12 cellular contexts compared by ENCODE assay signal in genomic region chr10:74034301-74034700, GRCh38. TPM values are rescaled to one million over a fixed set of nuclear protein-coding genes. Genes with fewer than 3 reads are reported as not detected.
DNase-seq lines count a peak whose midpoint lies in the region; ATAC-seq and TF ChIP-seq lines count a peak whose summit lies in the region.
"Had no signal": no experiment of that assay in that cellular context is flagged by ENCODE, and none has a peak within 500 bp of the region (broad histone marks: within the 10 kb centered on the region; RNA-seq: fewer than 3 reads in every experiment).

No MANE protein-coding gene starts in this region.

- intact Hi-C loops in ascending aorta (cut with DNase I), result loop anchor here (5.0 kb wide), 1 partner anchor 38 kb away; no protein-coding TSS in a partner anchor
- intact Hi-C loops in psoas muscle (cut with DNase I), result no loop called here
- intact Hi-C loops in tibial artery (cut with DNase I; ENCODE audit: low total_unique reads), result no loop called here

- H3K9me3 ChIP-seq in ascending aorta, result no peaks in the 10 kb centered on the region
- H3K9me3 ChIP-seq in psoas muscle, result no peaks in the 10 kb centered on the region
- H3K9me3 ChIP-seq in tibial artery, result no peaks in the 10 kb centered on the region
- H3K9me3 ChIP-seq: suprapubic skin had no signal

- H3K27me3 ChIP-seq in ascending aorta, result no peaks in the 10 kb centered on the region
- H3K27me3 ChIP-seq in psoas muscle (ENCODE audit: insufficient read depth in 3 of 3, low read length in 2 of 3), result no peaks in the 10 kb centered on the region
- H3K27me3 ChIP-seq in tibial artery, result no peaks in the 10 kb centered on the region
- H3K27me3 ChIP-seq: suprapubic skin had no signal

- DNase-seq in GM13976 (ENCODE audit: low spot score) (peak; percentile 36), ascending aorta (ENCODE audit: low spot score in 2 of 2) (no peak), psoas muscle (no peak), putamen (ENCODE audit: low spot score) (no peak), SKM-1 treated with dmso at 0.1 percent for 144 hours (lab: John Stamatoyannopoulos, UW; ENCODE audit: unreplicated experiment) (no peak), superior temporal gyrus (ENCODE audit: extremely low spot score) (no peak), tibial artery (no peak)
- DNase-seq: activated gamma-delta T cell treated with Interleukin-2 at 50 U/mL for 16 hours, hippocampal formation, NCI-H524 treated with DMSO at 0.1 percent for 48 hours had no signal

- TF ChIP-seq CTCF in GM13976 (IDR thresholded peaks at IDR 0.05; ENCODE audit: borderline replicate concordance, control extremely low read depth, extremely low read depth, insufficient read depth, missing control alignments) (no peak), ascending aorta (IDR thresholded peaks at IDR 0.05) (no peak), psoas muscle (IDR thresholded peaks at IDR 0.05) (no peak), tibial artery (IDR thresholded peaks at IDR 0.05) (no peak)

- peak overlapping the region; percentile 34 to 37 for H3K27ac ChIP-seq in ascending aorta
- H3K27ac ChIP-seq in psoas muscle, result peak overlapping the region; percentile 83
- H3K27ac ChIP-seq in tibial artery, result peak overlapping the region in 1 of 2 donors; percentile 81
- H3K27ac ChIP-seq: suprapubic skin had no signal

- in situ Hi-C loops in GM13976 (cut with MboI; ENCODE audit: low sequenced_read_pairs, unreplicated experiment), result no loop called here

- ATAC-seq in GM21825 (IDR thresholded peaks at IDR 0.05; ENCODE audit: unreplicated experiment) (peak; percentile 74), psoas muscle (no peak)

- WGBS in psoas muscle, 3 donors, result 68 to 80% (median 70%) methylated on average over 2 of the region's 2 CpGs

- H3K4me3 ChIP-seq in ascending aorta (no peak overlapping the region), psoas muscle (no peak overlapping the region), tibial artery (no peak overlapping the region)
- H3K4me3 ChIP-seq: suprapubic skin had no signal

- peaks cover 15 to 50% of the 10 kb centered on the region in 2 donors for H3K4me1 ChIP-seq in ascending aorta
- peaks cover 86% of the 10 kb centered on the region for H3K4me1 ChIP-seq in psoas muscle
- peaks cover 0 to 94% (median 46%) of the 10 kb centered on the region in 4 donors for H3K4me1 ChIP-seq in tibial artery

- peaks cover 0 to 9% of the 10 kb centered on the region in 2 donors for H3K36me3 ChIP-seq in ascending aorta
- no peaks in the 10 kb centered on the region for H3K36me3 ChIP-seq in psoas muscle (ENCODE audit: insufficient read depth in 1 of 2, low read depth in 1 of 2)
- peaks cover 0 to 10% (median 6%) of the 10 kb centered on the region in 3 donors for H3K36me3 ChIP-seq in tibial artery

RNA-seq across cellular contexts. Expression of gene VCL, which starts 36.4 kb away (rescaled TPM):
- total RNA-seq in ascending aorta, result 333 TPM
- 100 to 1,000 TPM in 3 of 4 donors, 10 to 100 TPM in 1; 89.1 to 426 (median 179) TPM for total RNA-seq in psoas muscle
- polyA plus RNA-seq in psoas muscle, result 10 to 100 TPM; 54.5 to 93.2 (median 91.4) TPM
